ENCODE assay signal across 12 cellular contexts in genomic region chr2:156005999-156006712, GRCh38.
DNase-seq lines count a peak whose midpoint lies in the region; ATAC-seq and TF ChIP-seq lines count a peak whose summit lies in the region.
"Had no signal": no experiment of that assay in that cellular context is flagged by ENCODE, and none has a peak within 500 bp of the region (broad histone marks: within the 10 kb centered on the region; RNA-seq: fewer than 3 reads in every experiment).

No MANE protein-coding gene starts in this region.

- H4K20me1 ChIP-seq in GM23338 (replicated peaks; ENCODE audit: insufficient read depth) = no peaks in the 10 kb centered on the region

- POLR2A ChIA-PET in Caco-2 (lab: Charles Lee) = no interaction called here
- POLR2A ChIA-PET in activated CD4-positive, alpha-beta memory T cell treated with anti-CD3 and anti-CD28 coated beads for 36 hours (lab: Charles Lee) = no interaction called here

- peak; percentile 68 for ATAC-seq in GM23338
- ATAC-seq in HG03135 (IDR thresholded peaks at IDR 0.05; ENCODE audit: unreplicated experiment) = no peak

- no peak overlapping the region for H2AFZ ChIP-seq in GM23338

- H3K9me2 ChIP-seq in GM23338 (ENCODE audit: insufficient read depth) = 0 out of 2 replicates have a peak, but pooled peaks cover 5% of the 10 kb centered on the region

- H3K4me3 ChIP-seq in Caco-2 (ENCODE audit: low read depth, low read length) = no peak overlapping the region
- H3K4me3 ChIP-seq in GM23338 = no peak overlapping the region
- H3K4me3 ChIP-seq in effector memory CD4-positive, alpha-beta T cell (ENCODE audit: insufficient read depth, low read depth, low read length, poor library complexity, severe bottlenecking) = no peak overlapping the region

- no peak overlapping the region for H3K27ac ChIP-seq in GM23338 (ENCODE audit: low read depth)
- no peak overlapping the region for H3K27ac ChIP-seq in effector memory CD4-positive, alpha-beta T cell (ENCODE audit: insufficient read depth, low read length, poor library complexity, severe bottlenecking)

- H3K27me3 Mint-ChIP-seq in Caco-2 (ENCODE audit: insufficient read depth, unreplicated experiment) (no peaks in the 10 kb centered on the region), GM23338 (ENCODE audit: insufficient read depth, low read depth, poor library complexity) (peaks cover 5% of the 10 kb centered on the region)
- no peaks in the 10 kb centered on the region for H3K27me3 Mint-ChIP-seq in activated CD4-positive, alpha-beta memory T cell treated with anti-CD3 and anti-CD28 coated beads for 36 hours

- intact Hi-C loops in Caco-2 (cut with micrococcal nuclease; ENCODE audit: unreplicated experiment) = loop anchor here (10.0 kb wide), 1 partner anchor 889 kb away; no protein-coding TSS in a partner anchor
- intact Hi-C loops in activated CD4-positive, alpha-beta memory T cell treated with anti-CD3 and anti-CD28 coated beads for 36 hours (cut with micrococcal nuclease) = no loop called here

- H3K9me3 ChIP-seq in Caco-2 = no peaks in the 10 kb centered on the region; the same call in 1 of the 2 replicates
- no peaks in the 10 kb centered on the region for H3K9me3 ChIP-seq in effector memory CD4-positive, alpha-beta T cell (ENCODE audit: control insufficient read depth, low read length)

- H3K4me1 ChIP-seq in Caco-2 (no peaks in the 10 kb centered on the region), GM23338 (ENCODE audit: insufficient read depth) (no peaks in the 10 kb centered on the region)
- no peaks in the 10 kb centered on the region for H3K4me1 ChIP-seq in effector memory CD4-positive, alpha-beta T cell (ENCODE audit: control insufficient read depth, insufficient read depth, low read length, poor library complexity, severe bottlenecking)

- H3F3A ChIP-seq in GM23338 (replicated peaks; ENCODE audit: low read depth) = no peaks in the 10 kb centered on the region

- H3K27ac Mint-ChIP-seq in Caco-2 (ENCODE audit: unreplicated experiment) (no peak overlapping the region), GM23338 (no peak overlapping the region)
- no peak overlapping the region for H3K27ac Mint-ChIP-seq in activated CD4-positive, alpha-beta memory T cell treated with anti-CD3 and anti-CD28 coated beads for 36 hours

- CTCF ChIA-PET in Caco-2 (lab: Charles Lee) = interaction anchor here (0.8 kb wide), 1 partner anchor 186 kb away, joined by 3 read pairs; no protein-coding TSS in a partner anchor
- CTCF ChIA-PET in activated CD4-positive, alpha-beta memory T cell treated with anti-CD3 and anti-CD28 coated beads for 36 hours (lab: Charles Lee) = interaction anchor here (0.6 kb wide), 1 partner anchor 735 kb away, joined by 3 read pairs; no protein-coding TSS in a partner anchor

- H3K27me3 ChIP-seq in Caco-2 (replicated peaks; ENCODE audit: control insufficient read depth, insufficient read depth, low read length) = no peaks in the 10 kb centered on the region
- no peaks in the 10 kb centered on the region for H3K27me3 ChIP-seq in GM23338 (ENCODE audit: insufficient read depth)
- no peaks in the 10 kb centered on the region for H3K27me3 ChIP-seq in effector memory CD4-positive, alpha-beta T cell (replicated peaks; ENCODE audit: control insufficient read depth, insufficient read depth, low read length, poor library complexity, severe bottlenecking)

- peak in 1 of 2 experiments; percentile 24 for TF ChIP-seq CTCF in Caco-2 (IDR thresholded peaks at IDR 0.05; ENCODE audit: insufficient read depth in 1 of 2, low read depth in 1 of 2, low read length in 1 of 2, severe bottlenecking in 1 of 2, unreplicated experiment in 1 of 2)
- TF ChIP-seq CTCF in GM23338 (conservative IDR thresholded peaks at IDR 0.05; ENCODE audit: low read depth in 2 of 2) = peak in 1 of 2 experiments; percentile 57; a peak in 2 of 4 replicates

- peaks cover 5% of the 10 kb centered on the region for H3K36me3 Mint-ChIP-seq in Caco-2 (ENCODE audit: insufficient read depth, unreplicated experiment)
- H3K36me3 Mint-ChIP-seq in GM23338 (ENCODE audit: low read depth) = peaks cover 7% of the 10 kb centered on the region; the same call in 1 of the 3 replicates
- no peaks in the 10 kb centered on the region for H3K36me3 Mint-ChIP-seq in activated CD4-positive, alpha-beta memory T cell treated with anti-CD3 and anti-CD28 coated beads for 36 hours

- DNase-seq in Caco-2 (peak; percentile 35 to 48), GM23338 (ENCODE audit: low spot score) (peak; percentile 26), SK-N-DZ (ENCODE audit: low spot score) (peak; percentile 17), iris pigment epithelial cell (ENCODE audit: low read depth) (peak; percentile 6), HK-2 (ENCODE audit: unreplicated experiment) (no peak)
- DNase-seq in activated CD4-positive, alpha-beta memory T cell treated with anti-CD3 and anti-CD28 coated beads for 36 hours = no peak
- no peak for DNase-seq in effector memory CD4-positive, alpha-beta T cell
- DNase-seq: activated CD4-positive, alpha-beta T cell treated with anti-CD3 and anti-CD28 coated beads for 48 hours; GOT3; midbrain; stimulated activated CD4-positive, alpha-beta T cell treated with anti-CD3 and anti-CD28 coated beads, Interleukin-2, amount 100 ng/mL, for 24 hours had no signal

- H3K9me3 Mint-ChIP-seq in Caco-2 (ENCODE audit: unreplicated experiment) (peaks cover 15% of the 10 kb centered on the region), GM23338 (peaks cover 11% of the 10 kb centered on the region; the same call in 2 of the 3 replicates)
- H3K9me3 Mint-ChIP-seq in activated CD4-positive, alpha-beta memory T cell treated with anti-CD3 and anti-CD28 coated beads for 36 hours = peaks cover 4% of the 10 kb centered on the region

- no peaks in the 10 kb centered on the region for H3K36me3 ChIP-seq in Caco-2 (ENCODE audit: control insufficient read depth, insufficient read depth, low read length)
- H3K36me3 ChIP-seq in GM23338 (ENCODE audit: insufficient read depth) = 0 out of 2 replicates have a peak, but pooled peaks cover 3% of the 10 kb centered on the region
- H3K36me3 ChIP-seq in effector memory CD4-positive, alpha-beta T cell (ENCODE audit: control insufficient read depth, insufficient read depth, low read length) = no peaks in the 10 kb centered on the region

- H3K4me3 Mint-ChIP-seq in Caco-2 (ENCODE audit: unreplicated experiment) = no peak overlapping the region
- H3K4me3 Mint-ChIP-seq in GM23338 = no peak overlapping the region
- no peak overlapping the region for H3K4me3 Mint-ChIP-seq in activated CD4-positive, alpha-beta memory T cell treated with anti-CD3 and anti-CD28 coated beads for 36 hours

- no peaks in the 10 kb centered on the region for H3K79me2 ChIP-seq in GM23338 (replicated peaks; ENCODE audit: insufficient read depth)

- H3K4me1 Mint-ChIP-seq in Caco-2 (ENCODE audit: low read depth, unreplicated experiment) (no peaks in the 10 kb centered on the region), GM23338 (peaks cover 3% of the 10 kb centered on the region; the same call in 2 of the 3 replicates)
- H3K4me1 Mint-ChIP-seq in activated CD4-positive, alpha-beta memory T cell treated with anti-CD3 and anti-CD28 coated beads for 36 hours (ENCODE audit: low read depth) = no peaks in the 10 kb centered on the region

- H3K4me2 ChIP-seq in GM23338 = no peak overlapping the region

- BruUV-seq in Caco-2 (replicated peaks; lab: Mats Ljungman, UMichigan) = no TSS peak

Comparison
In these comparisons a context has a peak if more than half of its experiments do, and no peak if none do; other contexts are left out.
1. DNase-seq: peak in Caco-2 (2 of 2), GM23338 (single experiment), SK-N-DZ (single experiment) and iris pigment epithelial cell (single experiment); none in HK-2 (single experiment), activated CD4-positive, alpha-beta memory T cell treated with anti-CD3 and anti-CD28 coated beads for 36 hours (single experiment) and effector memory CD4-positive, alpha-beta T cell (0 of 3).